In genomic region chr19:2186071-2186846, GRCh38 we compare ENCODE assay signal across 9 cellular contexts. TPM values are rescaled to one million over a fixed set of nuclear protein-coding genes. Genes with fewer than 3 reads are reported as not detected.
A peak's percentile ranks its signal among the peaks of the same experiment; 100 is the strongest.
DNase-seq lines count a peak whose midpoint lies in the region; ATAC-seq and TF ChIP-seq lines count a peak whose summit lies in the region.
"Had no signal": no experiment of that assay in that cellular context is flagged by ENCODE, and none has a peak within 500 bp of the region (broad histone marks: within the 10 kb centered on the region; RNA-seq: fewer than 3 reads in every experiment).

No MANE protein-coding gene starts in this region.

- H3K36me3 ChIP-seq in ascending aorta (peaks cover 3 to 5% of the 10 kb centered on the region in 2 donors), heart left ventricle (peaks cover 0 to 73% (median 13%) of the 10 kb centered on the region in 9 donors)

- no peak for TF ChIP-seq CTCF in ascending aorta (IDR thresholded peaks at IDR 0.05)
- no peak for TF ChIP-seq CTCF in heart left ventricle (IDR thresholded peaks at IDR 0.05)
- no peak for TF ChIP-seq CTCF in osteocyte (IDR thresholded peaks at IDR 0.05)

- no peak for TF ChIP-seq POLR2A in heart left ventricle (IDR thresholded peaks at IDR 0.05)

- no peaks in the 10 kb centered on the region for H3K9me3 ChIP-seq in ascending aorta
- H3K9me3 ChIP-seq in heart left ventricle, result no peaks in the 10 kb centered on the region

- H3K9me3 Mint-ChIP-seq in osteocyte (ENCODE audit: unreplicated experiment), result no peaks in the 10 kb centered on the region

- intact Hi-C loops in ascending aorta (cut with DNase I) (loop anchor here (1.0 to 2.0 kb wide), 2 partner anchors 21 to 29 kb away; no protein-coding TSS in a partner anchor), heart left ventricle (cut with DNase I) (loop anchor here in 1 of 10 donors (1.0 kb wide), 1 partner anchor 50 kb away; the partner anchor contains the start of genes PLEKHJ1 and SF3A2)

- peak; percentile 93 to 96 (median 94) for ATAC-seq in heart left ventricle
- no peak for ATAC-seq in HG03025 (IDR thresholded peaks at IDR 0.05; ENCODE audit: low FRiP score, unreplicated experiment)

- peaks cover 55% of the 10 kb centered on the region for H3K4me1 Mint-ChIP-seq in osteocyte (ENCODE audit: unreplicated experiment)

- no peaks in the 10 kb centered on the region for H3K27me3 Mint-ChIP-seq in osteocyte (ENCODE audit: unreplicated experiment)

- peaks cover 16% of the 10 kb centered on the region for H3K36me3 Mint-ChIP-seq in osteocyte (ENCODE audit: unreplicated experiment)

- H3K4me3 Mint-ChIP-seq in osteocyte (ENCODE audit: unreplicated experiment), result peak overlapping the region; percentile 59

- H3K27ac Mint-ChIP-seq in osteocyte (ENCODE audit: unreplicated experiment), result peak overlapping the region; percentile 93

- 13 to 25% (median 19%) methylated on average over 21 to 28 of the region's 28 CpGs for WGBS in heart left ventricle, 4 donors

- DNase-seq in AG08395 (ENCODE audit: low spot score) (peak; percentile 98), ascending aorta (ENCODE audit: low spot score in 2 of 2) (peak; percentile 64 to 95), heart left ventricle (peak; percentile 87 to 93 (median 88)), osteocyte (ENCODE audit: extremely low spot score, unreplicated experiment) (peak; percentile 93), SKM-1 (lab: John Stamatoyannopoulos, UW; ENCODE audit: unreplicated experiment) (no peak)
- DNase-seq in activated naive CD4-positive, alpha-beta T cell (lab: John Stamatoyannopoulos, UW), result no peak
- DNase-seq in effector CD4-positive, alpha-beta T cell, result no peak

- H3K4me3 ChIP-seq in ascending aorta (peak overlapping the region in 1 of 2 donors; percentile 41), heart left ventricle (peak overlapping the region in 7 of 12 donors; percentile 1 to 26 (median 20))
- H3K4me3 ChIP-seq: BLaER1 treated with 17β-estradiol and CSF1 and Interleukin-3, amounts not matched to agents 10 nM and 100 nM had no signal

- peak overlapping the region; percentile 81 to 87 for H3K27ac ChIP-seq in ascending aorta
- H3K27ac ChIP-seq in heart left ventricle, result peak overlapping the region; percentile 16 to 89 (median 82)

- H3K4me1 ChIP-seq in ascending aorta (peaks cover 26 to 57% of the 10 kb centered on the region in 2 donors), heart left ventricle (peaks cover 5 to 73% (median 44%) of the 10 kb centered on the region in 12 donors)

- H3K27me3 ChIP-seq in ascending aorta, result no peaks in the 10 kb centered on the region
- H3K27me3 ChIP-seq in heart left ventricle, result no peaks in the 10 kb centered on the region
- H3K27me3 ChIP-seq: BLaER1 treated with 17β-estradiol and CSF1 and Interleukin-3, amounts not matched to agents 10 nM and 100 nM had no signal

RNA-seq across cellular contexts. Expression of gene DOT1L, which starts 22.5 kb away (rescaled TPM):
- total RNA-seq in ascending aorta, result 156 TPM
- total RNA-seq in heart left ventricle, result 10 to 100 TPM in 6 of 9 donors, 1 to 10 TPM in 3; 5.2 to 24.0 (median 10.8) TPM
- polyA plus RNA-seq in heart left ventricle, result 10 to 100 TPM in 1 of 2 donors, 1 to 10 TPM in 1; 5.7 to 22.4 TPM
- total RNA-seq in osteocyte, result 34.1 and 38.1 TPM in 2 replicates

RNA-seq across cellular contexts. Expression of gene AP3D1, which starts 34.9 kb away (rescaled TPM):
- total RNA-seq in ascending aorta (98.8 TPM), heart left ventricle (100 to 1,000 TPM in 5 of 9 donors, 10 to 100 TPM in 4; 63.1 to 116 (median 103) TPM), osteocyte (139 and 152 TPM in 2 replicates)
- polyA plus RNA-seq in heart left ventricle, result 100 to 1,000 TPM in 1 of 2 donors, 10 to 100 TPM in 1; 66.3 to 124 TPM

RNA-seq across cellular contexts. Expression of gene PLEKHJ1, which starts 49.9 kb away (rescaled TPM):
- 23.9 TPM for total RNA-seq in ascending aorta
- total RNA-seq in heart left ventricle, result 10 to 100 TPM; 44.6 to 63.2 (median 46.5) TPM
- polyA plus RNA-seq in heart left ventricle, result 10 to 100 TPM; 80.9 to 89.7 TPM
- 40.7 and 45.7 TPM in 2 replicates for total RNA-seq in osteocyte

RNA-seq across cellular contexts. Expression of gene SF3A2, which starts 50.4 kb away (rescaled TPM):
- total RNA-seq in ascending aorta (21.3 TPM), heart left ventricle (10 to 100 TPM; 19.2 to 43.9 (median 28.6) TPM), osteocyte (101 and 102 TPM in 2 replicates)
- polyA plus RNA-seq in heart left ventricle, result 10 to 100 TPM; 22.7 to 29.5 TPM

Comparison
In these comparisons a context has a peak if more than half of its experiments do, and no peak if none do; other contexts are left out.
1. DNase-seq: peak in AG08395 (single experiment), ascending aorta (2 of 2), heart left ventricle (5 of 5) and osteocyte (single experiment); none in activated naive CD4-positive, alpha-beta T cell (0 of 4), effector CD4-positive, alpha-beta T cell (single experiment) and SKM-1 (single experiment).